10 cellular contexts compared by ENCODE assay signal in the genomic region with DNA sequence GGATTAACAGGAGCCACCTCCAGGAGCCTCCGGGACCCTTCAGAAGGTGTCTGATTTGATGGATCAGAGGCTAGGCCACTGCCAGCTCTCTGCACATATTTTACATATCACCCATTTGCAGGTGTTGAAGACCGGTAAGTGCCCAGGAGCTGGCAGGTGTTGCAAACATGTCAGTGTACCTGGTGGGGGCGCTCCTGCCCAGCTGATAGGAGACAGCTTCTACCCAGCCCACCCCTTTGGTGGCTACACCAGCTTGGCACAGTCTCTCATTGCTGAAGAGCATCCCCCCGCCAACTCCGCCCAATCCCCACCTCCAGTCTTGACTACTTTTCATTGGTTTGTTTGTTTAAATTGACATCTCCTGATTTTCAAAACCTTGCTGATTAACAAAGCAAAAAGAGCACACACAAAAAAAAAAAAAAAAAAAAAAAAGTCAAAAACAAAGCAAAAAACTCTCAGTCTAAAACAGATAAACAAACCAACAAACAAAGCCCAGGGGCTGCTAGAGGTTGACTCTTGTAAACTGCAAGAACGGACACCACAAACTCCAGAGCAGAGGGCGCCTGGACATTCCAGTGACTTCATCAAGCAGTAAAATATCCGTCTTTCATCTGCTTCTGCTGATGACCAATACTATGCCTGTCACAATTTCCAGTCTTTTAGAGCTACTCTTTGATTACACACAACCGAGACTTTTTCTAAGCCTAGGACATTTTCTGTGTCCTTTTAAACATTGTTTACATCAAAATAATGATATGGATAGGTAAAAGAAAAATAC.
A peak's percentile ranks its signal among the peaks of the same experiment; 100 is the strongest.
DNase-seq lines count a peak whose midpoint lies in the region; ATAC-seq, FAIRE-seq and TF ChIP-seq lines count a peak whose summit lies in the region.
"Had no signal": no experiment of that assay in that cellular context is flagged by ENCODE, and none has a peak within 500 bp of the region (broad histone marks: within the 10 kb centered on the region; RNA-seq: fewer than 3 reads in every experiment).

No MANE protein-coding gene starts in this region.

- no peaks in the 10 kb centered on the region for H3K27me3 ChIP-seq in vagina

- intact Hi-C loops in vagina (cut with DNase I) = no loop called here

- H3K27ac ChIP-seq in vagina = no peak overlapping the region

- no peaks in the 10 kb centered on the region for H3K36me3 ChIP-seq in vagina

- TF ChIP-seq POLR2A in vagina (IDR thresholded peaks at IDR 0.05) (no peak), GM12892 (IDR thresholded peaks at IDR 0.05; ENCODE audit: low read depth, low read length) (no peak)

- H3K9me3 ChIP-seq in vagina = no peaks in the 10 kb centered on the region

- H3K4me1 ChIP-seq in vagina = no peaks in the 10 kb centered on the region

- no peak for FAIRE-seq in GM12892 (lab: Jason Lieb, UNC)

- no peak for TF ChIP-seq CTCF in vagina (IDR thresholded peaks at IDR 0.05)

- peak; percentile 5 for DNase-seq in CMK (ENCODE audit: low read depth)
- peak; percentile 44 for DNase-seq in H4 (ENCODE audit: low spot score)
- peak; percentile 86 for DNase-seq in iPS-NIHi7 (ENCODE audit: extremely low spot score)
- no peak for DNase-seq in vagina (ENCODE audit: extremely low spot score in 2 of 2)
- no peak for DNase-seq in GM12892 (ENCODE audit: insufficient read length)
- DNase-seq: T-helper 1 cell had no signal

- peak; percentile 80 for ATAC-seq in SK-N-SH treated with all-trans-retinoic acid at 6 μM for 48 hours
- ATAC-seq in HG03439 (IDR thresholded peaks at IDR 0.05; ENCODE audit: unreplicated experiment) = no peak
- ATAC-seq in GM21367 (IDR thresholded peaks at IDR 0.05; ENCODE audit: unreplicated experiment) = no peak
- ATAC-seq: stimulated activated effector memory CD8-positive, alpha-beta T cell treated with anti-CD3 and anti-CD28 coated beads, Interleukin-12 subunit alpha, Interleukin-12 subunit beta, amount 100 ng/mL, for 72 hours had no signal

- no peak overlapping the region for H3K4me3 ChIP-seq in vagina

TF ChIP-seq in SK-N-SH treated with all-trans-retinoic acid at 6 μM for 48 hours, 23 proteins besides CTCF, POLR2A, EP300 and RAD21:
- peak; percentile 21; the same call in 1 of the 2 replicates for TF ChIP-seq ISL1 (CRISPR knock-in tag; IDR thresholded peaks at IDR 0.05)
- no peak for TF ChIP-seq SNAI2 (CRISPR knock-in tag; IDR thresholded peaks at IDR 0.05)
- no peak for TF ChIP-seq RARB (CRISPR knock-in tag; IDR thresholded peaks at IDR 0.05)
- TF ChIP-seq TOX (CRISPR knock-in tag; IDR thresholded peaks at IDR 0.05; ENCODE audit: borderline replicate concordance) = no peak
- no peak for TF ChIP-seq CSDC2 (CRISPR knock-in tag; IDR thresholded peaks at IDR 0.05)

Comparison
In these comparisons a context has a peak if more than half of its experiments do, and no peak if none do; other contexts are left out.
1. DNase-seq: peak in CMK (single experiment), H4 (single experiment) and iPS-NIHi7 (single experiment); none in vagina (0 of 2) and GM12892 (single experiment).